In genomic region chr5:39980056-39980455, GRCh38 we compare ENCODE assay signal across 22 cellular contexts.
"Had no signal": no experiment of that assay in that cellular context is flagged by ENCODE, and none has a peak within 500 bp of the region (broad histone marks: within the 10 kb centered on the region; RNA-seq: fewer than 3 reads in every experiment).

No MANE protein-coding gene starts in this region.

- H3K9me3 ChIP-seq: ascending aorta, prostate gland, thoracic aorta, upper lobe of right lung had no signal

- H3K4me3 ChIP-seq: ascending aorta, dorsolateral prefrontal cortex, heart right ventricle, prostate gland, thoracic aorta, upper lobe of right lung had no signal

- ATAC-seq: activated T-cell treated with anti-CD3 and anti-CD28 coated beads, Interleukin-2, amount 50 U/mL, for 72 hours; heart right ventricle; left ventricle myocardium superior; naive thymus-derived CD8-positive, alpha-beta T cell; right cardiac atrium; stimulated activated memory B cell treated with anti-CD40 and anti-IgM and Interleukin-4, amounts not matched to agents 10 μg/mL and 1 μg/mL and 100 μg/mL, for 72 hours; T-helper 17 cell; upper lobe of right lung had no signal

- DNase-seq: activated CD4-positive, alpha-beta T cell treated with anti-CD3 and anti-CD28 coated beads, Interleukin-2, amount 50 U/mL, for 4 hours; activated CD4-positive, CD25-positive, alpha-beta regulatory T cell treated with anti-CD3 and anti-CD28 coated beads, Interleukin-2, amount 50 U/mL, for 72 hours; activated effector memory CD4-positive, alpha-beta T cell treated with anti-CD3 and anti-CD28 coated beads, Interleukin-2, amount 50 U/mL, for 16 hours; activated naive CD4-positive, alpha-beta T cell treated with anti-CD3 and anti-CD28 coated beads, Interleukin-2, amount 50 U/mL, for 16 hours; activated T-cell treated with anti-CD3 and anti-CD28 coated beads, Interleukin-2, amount 50 U/mL, for 72 hours; dorsolateral prefrontal cortex; endodermal cell; heart right ventricle; immature natural killer cell; left ventricle myocardium superior; mesendoderm; naive thymus-derived CD8-positive, alpha-beta T cell; right cardiac atrium; small intestine; stimulated activated CD4-positive, alpha-beta T cell treated with anti-CD3 and anti-CD28 coated beads, Interleukin-4, amount 100 ng/mL, for 4 hours; T-helper 17 cell; upper lobe of right lung had no signal

- H3K4me1 ChIP-seq: ascending aorta, heart right ventricle, prostate gland, upper lobe of right lung had no signal

- H3K27me3 ChIP-seq: ascending aorta, heart right ventricle, upper lobe of right lung had no signal

- H3K27ac ChIP-seq: ascending aorta, dorsolateral prefrontal cortex, heart right ventricle, prostate gland, thoracic aorta, upper lobe of right lung, VCaP had no signal

- H3K36me3 ChIP-seq: ascending aorta, heart right ventricle, prostate gland, thoracic aorta, upper lobe of right lung had no signal
